ENCODE assay signal across 11 cellular contexts in genomic region chr14:21090194-21090939, GRCh38. TPM values are rescaled to one million over a fixed set of nuclear protein-coding genes. Genes with fewer than 3 reads are reported as not detected.
DNase-seq lines count a peak whose midpoint lies in the region; TF ChIP-seq lines count a peak whose summit lies in the region.
"Had no signal": no experiment of that assay in that cellular context is flagged by ENCODE, and none has a peak within 500 bp of the region (broad histone marks: within the 10 kb centered on the region; RNA-seq: fewer than 3 reads in every experiment).

No MANE protein-coding gene starts in this region.

- peaks cover 4% of the 10 kb centered on the region for H3K4me1 ChIP-seq in testis
- peaks cover 7% of the 10 kb centered on the region; the same call in 1 of the 2 replicates for H3K4me1 ChIP-seq in SJCRH30

- H3K9me3 ChIP-seq in testis (no peaks in the 10 kb centered on the region), SJCRH30 (replicated peaks) (no peaks in the 10 kb centered on the region)
- H3K9me3 ChIP-seq: BLaER1 treated with 17β-estradiol and CSF1 and Interleukin-3, amounts not matched to agents 10 nM and 100 nM; ovary had no signal

- no peak for TF ChIP-seq POLR2A in testis (IDR thresholded peaks at IDR 0.05)

- DNase-seq in activated CD4-positive, CD25-positive, alpha-beta regulatory T cell treated with anti-CD3 and anti-CD28 coated beads, Interleukin-2, amount 50 U/mL, for 72 hours: peak; percentile 58
- no peak for DNase-seq in activated CD4-positive, CD25-positive, alpha-beta regulatory T cell (lab: John Stamatoyannopoulos, UW)
- DNase-seq in T-helper 9 cell (peak; percentile 16), fibroblast of villous mesenchyme (ENCODE audit: low read depth) (no peak), testis (no peak), DMS114 treated with DMSO at 0.1 percent for 48 hours (lab: John Stamatoyannopoulos, UW; ENCODE audit: unreplicated experiment) (no peak), RPMI8226 (no peak), SJCRH30 (no peak)

- intact Hi-C loops in testis (cut with DNase I; ENCODE audit: low total_unique reads): loop anchor here (10.0 kb wide), 1 partner anchor 76 kb away; no protein-coding TSS in a partner anchor

- H3K27ac ChIP-seq in testis: no peak overlapping the region
- no peak overlapping the region for H3K27ac ChIP-seq in SJCRH30
- H3K27ac ChIP-seq: ovary had no signal

- H3K27me3 ChIP-seq in testis (no peaks in the 10 kb centered on the region), SJCRH30 (no peaks in the 10 kb centered on the region)
- H3K27me3 ChIP-seq: BLaER1 treated with 17β-estradiol and CSF1 and Interleukin-3, amounts not matched to agents 10 nM and 100 nM; ovary had no signal

- no peaks in the 10 kb centered on the region for H3K36me3 ChIP-seq in testis (ENCODE audit: low read depth, missing control alignments)
- H3K36me3 ChIP-seq in SJCRH30: peaks cover 18% of the 10 kb centered on the region
- H3K36me3 ChIP-seq: ovary had no signal

- peak; percentile 54 for TF ChIP-seq CTCF in fibroblast of villous mesenchyme (IDR thresholded peaks at IDR 0.05; ENCODE audit: insufficient read depth, low read depth, low read length)
- TF ChIP-seq CTCF in testis (IDR thresholded peaks at IDR 0.05): peak in 2 of 3 experiments; percentile 43 to 48

- WGBS in testis, 2 donors: 55 to 80% methylated on average over 9 to 45 of the region's 45 CpGs

- no peak overlapping the region for H3K4me3 ChIP-seq in fibroblast of villous mesenchyme (ENCODE audit: low read depth, low read length)
- H3K4me3 ChIP-seq in testis: peak overlapping the region in 1 of 2 donors; percentile 12
- H3K4me3 ChIP-seq in SJCRH30: no peak overlapping the region
- H3K4me3 ChIP-seq: BLaER1 treated with 17β-estradiol and CSF1 and Interleukin-3, amounts not matched to agents 10 nM and 100 nM; ovary had no signal

RNA-seq across cellular contexts. Expression of gene ZNF219, which starts 8.1 kb away (rescaled TPM):
- total RNA-seq in fibroblast of villous mesenchyme: 1.7 and 2.6 TPM in 2 replicates
- 10 to 100 TPM; 42.8 to 64.8 TPM for total RNA-seq in testis
- 17.7 TPM for polyA plus RNA-seq in testis (ENCODE audit: insufficient read depth, low read depth, low replicate concordance)
- 2.6 and 5.9 TPM in 2 replicates for total RNA-seq in SJCRH30 (2014; rRNA removed; shearing (Covaris generic))

RNA-seq across cellular contexts. Expression of gene TMEM253, which starts 10.5 kb away (rescaled TPM):
- 0.64 TPM in 1 of 2 replicates, not detected in the other for total RNA-seq in fibroblast of villous mesenchyme
- total RNA-seq in testis: under 1 TPM in 1 of 2 donors, not detected in 1; 0.50 TPM
- 0.65 TPM for polyA plus RNA-seq in testis (ENCODE audit: insufficient read depth, low read depth, low replicate concordance)
- not detected in 2 replicates for total RNA-seq in SJCRH30 (2014; rRNA removed; shearing (Covaris generic))

RNA-seq across cellular contexts. Expression of gene ARHGEF40, which starts 20.3 kb away (rescaled TPM):
- total RNA-seq in fibroblast of villous mesenchyme (39.6 and 45.3 TPM in 2 replicates), testis (10 to 100 TPM; 30.5 to 36.9 TPM)
- polyA plus RNA-seq in testis (ENCODE audit: insufficient read depth, low read depth, low replicate concordance): 22.0 TPM
- 28.3 and 29.3 TPM in 2 replicates for total RNA-seq in SJCRH30 (2014; rRNA removed; shearing (Covaris generic))

RNA-seq across cellular contexts. Expression of gene RNASE8, which starts 32.7 kb away (rescaled TPM):
- not detected in 2 replicates for total RNA-seq in fibroblast of villous mesenchyme
- not detected for total RNA-seq in testis
- polyA plus RNA-seq in testis (ENCODE audit: insufficient read depth, low read depth, low replicate concordance): not detected
- not detected in 2 replicates for total RNA-seq in SJCRH30 (2014; rRNA removed; shearing (Covaris generic))
- total RNA-seq: activated naive CD4-positive, alpha-beta T cell treated with anti-CD3 and anti-CD28 coated beads, Interleukin-2, amount 50 U/mL, for 72 hours; ovary had no signal
- polyA plus RNA-seq: ovary had no signal

RNA-seq across cellular contexts. Expression of gene RNASE7, which starts 48.2 kb away (rescaled TPM):
- total RNA-seq in fibroblast of villous mesenchyme: not detected in 2 replicates
- under 1 TPM; 0.43 to 0.55 TPM for total RNA-seq in testis
- polyA plus RNA-seq in testis (ENCODE audit: insufficient read depth, low read depth, low replicate concordance): 0.24 TPM
- not detected in 2 replicates for total RNA-seq in SJCRH30 (2014; rRNA removed; shearing (Covaris generic))
- total RNA-seq: activated naive CD4-positive, alpha-beta T cell treated with anti-CD3 and anti-CD28 coated beads, Interleukin-2, amount 50 U/mL, for 72 hours; ovary had no signal
- polyA plus RNA-seq: ovary had no signal

Comparison
In these comparisons a context has a peak if more than half of its experiments do, and no peak if none do; other contexts are left out.
1. DNase-seq: peak in activated CD4-positive, CD25-positive, alpha-beta regulatory T cell treated with anti-CD3 and anti-CD28 coated beads, Interleukin-2, amount 50 U/mL, for 72 hours (single experiment) and T-helper 9 cell (single experiment); none in activated CD4-positive, CD25-positive, alpha-beta regulatory T cell (0 of 4), fibroblast of villous mesenchyme (single experiment), testis (single experiment), DMS114 treated with DMSO at 0.1 percent for 48 hours (single experiment), RPMI8226 (single experiment) and SJCRH30 (0 of 2).